8 cellular contexts compared by ENCODE assay signal in the genomic region with DNA sequence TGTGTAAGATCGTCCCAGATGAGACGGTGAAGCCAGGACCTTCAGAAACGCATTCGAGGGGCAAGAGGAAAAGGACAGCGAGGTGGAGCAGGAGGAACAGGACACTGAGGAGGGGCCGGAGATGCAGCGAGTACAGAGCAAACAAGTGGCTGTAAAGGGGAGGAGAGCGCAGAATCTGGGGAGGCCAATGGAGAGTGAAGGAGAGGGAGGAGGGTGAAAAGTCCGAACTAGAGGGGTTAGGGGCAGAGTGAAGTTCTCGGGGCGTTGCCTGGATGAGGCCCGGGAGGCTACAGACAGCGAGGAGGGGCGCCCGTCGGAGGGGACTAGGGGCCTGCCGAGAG. TPM values are rescaled to one million over a fixed set of nuclear protein-coding genes. Genes with fewer than 3 reads are reported as not detected.
DNase-seq lines count a peak whose midpoint lies in the region; ATAC-seq, FAIRE-seq and TF ChIP-seq lines count a peak whose summit lies in the region.

No MANE protein-coding gene starts in this region.

- intact Hi-C loops in ovary (cut with DNase I): no loop called here

- no peaks in the 10 kb centered on the region for H3K9me3 ChIP-seq in ES-I3 (ENCODE audit: control insufficient read depth, insufficient read depth, low read length)
- no peaks in the 10 kb centered on the region for H3K9me3 ChIP-seq in OCI-LY3 (ENCODE audit: insufficient read depth, low read length)
- no peaks in the 10 kb centered on the region for H3K9me3 ChIP-seq in H1 (ENCODE audit: insufficient read depth in 2 of 2, low read depth in 1 of 2, low read length in 1 of 2)
- no peaks in the 10 kb centered on the region for H3K9me3 ChIP-seq in neutrophil
- no peaks in the 10 kb centered on the region for H3K9me3 ChIP-seq in ovary

- H3K27ac ChIP-seq in OCI-LY3 (ENCODE audit: low read length) (no peak overlapping the region), H1 (ENCODE audit: low read depth, low read length) (peak overlapping the region; percentile 48; the same call in 1 of the 2 replicates), neutrophil (no peak overlapping the region), ovary (no peak overlapping the region)

- TF ChIP-seq POLR2A in H1 (IDR thresholded peaks at IDR 0.05; ENCODE audit: control extremely low read depth in 1 of 2, low read depth in 2 of 2, low read length in 2 of 2): no peak
- TF ChIP-seq POLR2A in ovary (IDR thresholded peaks at IDR 0.05): no peak

- CTCF ChIA-PET in H1 (lab: Charles Lee; ENCODE audit: partially characterized antibody): interaction anchor here (0.6 to 1.7 kb wide), 5 partner anchors 10 to 41 kb away, joined by 3 to 9 read pairs (median 3); no protein-coding TSS in a partner anchor

- H3K27me3 ChIP-seq in OCI-LY3 (ENCODE audit: low read depth, low read length) (no peaks in the 10 kb centered on the region), H1 (replicated peaks in 1 of 4; ENCODE audit: control insufficient read depth in 3 of 4, extremely low read depth in 1 of 4, insufficient read depth in 3 of 4, low read length in 3 of 4) (no peaks in the 10 kb centered on the region; a peak in 1 of 7 replicates), neutrophil (peaks cover 31% of the 10 kb centered on the region), ovary (no peaks in the 10 kb centered on the region)

- H3K23me2 ChIP-seq in H1 (ENCODE audit: low read depth, low read length): peaks cover 13% of the 10 kb centered on the region; the same call in 1 of the 2 replicates

- no peak overlapping the region for H2BK120ac ChIP-seq in H1 (replicated peaks; ENCODE audit: low read depth, low read length)

- H3K79me2 ChIP-seq in OCI-LY3 (ENCODE audit: low read length) (peaks cover 13% of the 10 kb centered on the region), H1 (ENCODE audit: control insufficient read depth in 1 of 2, insufficient read depth in 2 of 2, low read length in 2 of 2) (peaks cover 0 to 4% of the 10 kb centered on the region in 2 experiments; a peak in 1 of 4 replicates)

- H3K36me3 ChIP-seq in ES-I3 (ENCODE audit: insufficient read depth, low read length) (0 out of 2 replicates have a peak, but pooled peaks cover 2% of the 10 kb centered on the region), OCI-LY3 (replicated peaks; ENCODE audit: low read depth, low read length) (peaks cover 10% of the 10 kb centered on the region), H1 (ENCODE audit: control insufficient read depth in 2 of 4, insufficient read depth in 4 of 4, low read length in 3 of 4) (peaks cover 10 to 18% (median 14%) of the 10 kb centered on the region in 4 experiments; a peak in 6 of 8 replicates), neutrophil (no peaks in the 10 kb centered on the region), ovary (no peaks in the 10 kb centered on the region)

- H3K4ac ChIP-seq in H1 (replicated peaks; ENCODE audit: insufficient read length, low read depth, low read length): no peak overlapping the region

- H3K79me1 ChIP-seq in H1 (ENCODE audit: low read depth, low read length): 0 out of 2 replicates have a peak, but pooled peaks cover 5% of the 10 kb centered on the region

- no peak overlapping the region for H3K56ac ChIP-seq in H1 (replicated peaks; ENCODE audit: insufficient read length, low read depth, low read length)

- H2AK5ac ChIP-seq in H1 (ENCODE audit: low read depth, low read length): 0 out of 2 replicates have a peak overlapping the region, but pooled peaks have one; percentile 34

- H4K5ac ChIP-seq in H1 (ENCODE audit: insufficient read length, low read depth, low read length): peak overlapping the region; percentile 19

- no peaks in the 10 kb centered on the region for H4K20me1 ChIP-seq in OCI-LY3 (ENCODE audit: insufficient read depth, low read length)
- H4K20me1 ChIP-seq in H1 (replicated peaks in 1 of 2; ENCODE audit: control insufficient read depth in 1 of 2, insufficient read depth in 2 of 2, low read length in 2 of 2): peaks cover 9 to 11% of the 10 kb centered on the region in 2 experiments

- no peak overlapping the region for H2BK15ac ChIP-seq in H1 (ENCODE audit: low read length)

- no peaks in the 10 kb centered on the region for H3K4me1 ChIP-seq in ES-I3 (ENCODE audit: insufficient read depth, low read length)
- peaks cover 16% of the 10 kb centered on the region for H3K4me1 ChIP-seq in OCI-LY3 (ENCODE audit: low read length)
- H3K4me1 ChIP-seq in H1 (replicated peaks in 1 of 4; ENCODE audit: control insufficient read depth in 3 of 4, insufficient read depth in 4 of 4, low read length in 3 of 4): peaks cover 0 to 14% (median 6%) of the 10 kb centered on the region in 4 experiments; a peak in 6 of 7 replicates
- peaks cover 20 to 25% of the 10 kb centered on the region in 2 experiments for H3K4me1 ChIP-seq in neutrophil (ENCODE audit: control insufficient read depth in 1 of 2, insufficient read depth in 1 of 2, low read depth in 1 of 2, low read length in 1 of 2)
- peaks cover 3% of the 10 kb centered on the region for H3K4me1 ChIP-seq in ovary (ENCODE audit: insufficient read depth)

- no peak overlapping the region for H3K23ac ChIP-seq in H1 (ENCODE audit: insufficient read length)

- TF ChIP-seq CTCF in OCI-LY3 (IDR thresholded peaks at IDR 0.05; ENCODE audit: low read depth, low read length) (no peak), H1 (IDR thresholded peaks at IDR 0.05; ENCODE audit: control extremely low read depth in 1 of 3, insufficient read depth in 1 of 3, low read depth in 1 of 3, low read length in 3 of 3) (no peak), neutrophil (IDR thresholded peaks at IDR 0.05) (no peak), ovary (IDR thresholded peaks at IDR 0.05) (no peak)

- peak overlapping the region; percentile 68; the same call in 1 of the 2 replicates for H3K9ac ChIP-seq in ES-I3 (ENCODE audit: low read depth, low read length)
- peak overlapping the region; percentile 29; the same call in 1 of the 2 replicates for H3K9ac ChIP-seq in OCI-LY3 (ENCODE audit: low read length)
- H3K9ac ChIP-seq in H1 (replicated peaks in 1 of 4; ENCODE audit: extremely low read depth in 1 of 4, low read depth in 3 of 4, low read length in 3 of 4): peak overlapping the region in 1 of 4 experiments; percentile 13; a peak in 1 of 7 replicates

- no peak for TF ChIP-seq EP300 in H1 (IDR thresholded peaks at IDR 0.05; ENCODE audit: borderline replicate concordance in 1 of 2, low read depth in 2 of 2, low read length in 2 of 2)
- no peak for TF ChIP-seq EP300 in ovary (IDR thresholded peaks at IDR 0.05)

- peak overlapping the region; percentile 83 for H3K4me3 ChIP-seq in OCI-LY3 (ENCODE audit: low read length)
- H3K4me3 ChIP-seq in H1 (ENCODE audit: extremely low read depth in 1 of 4, insufficient read depth in 2 of 4, low read depth in 3 of 4, low read length in 4 of 4): peak overlapping the region; percentile 41 to 64 (median 52); a peak in 6 of 8 replicates
- peak overlapping the region; percentile 72 to 97 for H3K4me3 ChIP-seq in neutrophil (ENCODE audit: low read depth in 1 of 2, low read length in 1 of 2)
- no peak overlapping the region for H3K4me3 ChIP-seq in ovary

- H4K8ac ChIP-seq in H1 (ENCODE audit: extremely low read depth, insufficient read depth, low read length): 0 out of 2 replicates have a peak overlapping the region, but pooled peaks have one; percentile 63

- no peak for TF ChIP-seq RAD21 in H1 (IDR thresholded peaks at IDR 0.05 in 1 of 2, conservative IDR thresholded peaks at IDR 0.05 in 1 of 2; ENCODE audit: low read depth in 2 of 2, low read length in 2 of 2)

- peak overlapping the region; percentile 48; the same call in 1 of the 2 replicates for H3K18ac ChIP-seq in H1 (ENCODE audit: extremely low read depth, low read length)

- peak overlapping the region; percentile 35; the same call in 1 of the 2 replicates for H2AFZ ChIP-seq in OCI-LY3 (ENCODE audit: low read depth, low read length)
- no peak overlapping the region for H2AFZ ChIP-seq in H1 (ENCODE audit: low read length)

- peak overlapping the region; percentile 3; the same call in 1 of the 2 replicates for H2BK12ac ChIP-seq in H1 (ENCODE audit: low read depth, low read length)

- H2BK5ac ChIP-seq in H1 (ENCODE audit: low read depth, low read length): 0 out of 2 replicates have a peak overlapping the region, but pooled peaks have one; percentile 38

- H3K4me2 ChIP-seq in OCI-LY3 (ENCODE audit: low read length): peak overlapping the region; percentile 95
- H3K4me2 ChIP-seq in H1 (ENCODE audit: insufficient read depth in 1 of 2, low read depth in 2 of 2, low read length in 2 of 2): peak overlapping the region; percentile 89 to 95

- H4K91ac ChIP-seq in H1 (replicated peaks; ENCODE audit: insufficient read length, low read length): no peak overlapping the region

- FAIRE-seq in H1 (lab: Jason Lieb, UNC): no peak

- POLR2A ChIA-PET in H1 (lab: Charles Lee; ENCODE audit: partially characterized antibody): interaction anchor here (0.9 to 2.2 kb wide), 5 partner anchors 8 to 23 kb away, joined by 3 to 8 read pairs (median 5); a partner anchor contains a TSS

- DNase-seq in H1 (ENCODE audit: low read depth in 1 of 2, low spot score in 2 of 2): no peak
- no peak for DNase-seq in occipital lobe (lab: John Stamatoyannopoulos, UW)
- no peak for DNase-seq in ovary

- ATAC-seq in HG03196 (IDR thresholded peaks at IDR 0.05; ENCODE audit: unreplicated experiment) (no peak), GM21529 (IDR thresholded peaks at IDR 0.05; ENCODE audit: unreplicated experiment) (no peak)

- no peak overlapping the region for H3K14ac ChIP-seq in H1 (ENCODE audit: insufficient read length)

- no peak overlapping the region for H2BK20ac ChIP-seq in H1 (ENCODE audit: low read length)

- WGBS in H1 (ENCODE audit: extremely low coverage in 1 of 2, insufficient coverage in 1 of 2, insufficient read length in 1 of 2, insufficient replicate concordance in 2 of 2, low coverage in 1 of 2, low lambda C conversion rate in 2 of 2, missing lambda C conversion rate in 1 of 2), 2 experiments: 35% methylated on average over 16 of the region's 17 CpGs; no CpG with 5 or more reads in 1 of the 2 experiments
- WGBS in ovary, 3 donors: 14 to 21% (median 18%) methylated on average over 17 of the region's 17 CpGs

RNA-seq across cellular contexts. Expression of a gene that starts 8.8 kb away (rescaled TPM):
- total RNA-seq in H1 (2021; fragmentation: NEBNext Ultra II Directional; extraction: Animal tissue kit (Norgen Biotek cat#: 25700)): 34.4 and 37.7 TPM in 2 replicates
- polyA plus RNA-seq in H1 (2011; rRNA removed) (34.6 and 46.4 TPM in 2 replicates), ovary (10 to 100 TPM; 15.5 to 22.0 TPM)
- 38.7 TPM for polyA plus RNA-seq in H1 (2011; cell fraction: cytosol; rRNA removed)
- polyA plus RNA-seq in H1 (2011; cell fraction: nucleus; rRNA removed): 145 TPM
- 34.0 to 37.8 TPM (median 35.7 TPM) in 4 replicates for polyA plus RNA-seq in H1 (2012, experiment 1 of 2)
- 30.2 TPM for polyA plus RNA-seq in H1 (2012, experiment 2 of 2)
- polyA plus RNA-seq in H1 (2013, experiment 1 of 2): 29.8 TPM
- polyA plus RNA-seq in H1 (2013, experiment 2 of 2): 22.9 TPM
- 31.1 and 39.8 TPM in 2 replicates for polyA minus RNA-seq in H1 (2011; rRNA and poly(A)+ RNA removed)
- 18.9 TPM for polyA minus RNA-seq in H1 (2011; cell fraction: cytosol; rRNA and poly(A)+ RNA removed)
- polyA minus RNA-seq in H1 (2011; cell fraction: nucleus; rRNA and poly(A)+ RNA removed): 43.9 TPM
- total RNA-seq in occipital lobe (24.3 TPM), ovary (10 to 100 TPM; 13.6 to 35.3 (median 22.5) TPM)

RNA-seq across cellular contexts. Expression of a gene that starts 14.9 kb away (rescaled TPM):
- total RNA-seq in H1 (2021; fragmentation: NEBNext Ultra II Directional; extraction: Animal tissue kit (Norgen Biotek cat#: 25700)): 51.1 and 54.5 TPM in 2 replicates
- 59.6 and 75.4 TPM in 2 replicates for polyA plus RNA-seq in H1 (2011; rRNA removed)
- polyA plus RNA-seq in H1 (2011; cell fraction: cytosol; rRNA removed): 53.2 TPM
- 35.8 TPM for polyA plus RNA-seq in H1 (2011; cell fraction: nucleus; rRNA removed)
- 62.8 to 79.1 TPM (median 67.2 TPM) in 4 replicates for polyA plus RNA-seq in H1 (2012, experiment 1 of 2)
- 42.2 TPM for polyA plus RNA-seq in H1 (2012, experiment 2 of 2)
- 28.1 TPM for polyA plus RNA-seq in H1 (2013, experiment 1 of 2)
- polyA plus RNA-seq in H1 (2013, experiment 2 of 2): 37.2 TPM
- polyA minus RNA-seq in H1 (2011; rRNA and poly(A)+ RNA removed): 11.2 and 14.4 TPM in 2 replicates
- polyA minus RNA-seq in H1 (2011; cell fraction: cytosol; rRNA and poly(A)+ RNA removed): 20.5 TPM
- 13.1 TPM for polyA minus RNA-seq in H1 (2011; cell fraction: nucleus; rRNA and poly(A)+ RNA removed)
- 4.7 TPM for total RNA-seq in occipital lobe
- total RNA-seq in ovary: 10 to 100 TPM; 10.2 to 30.4 (median 17.0) TPM
- polyA plus RNA-seq in ovary: 10 to 100 TPM in 1 of 2 donors, 1 to 10 TPM in 1; 2.1 to 15.9 TPM

RNA-seq across cellular contexts. Expression of a gene that starts 24.4 kb away (rescaled TPM):
- total RNA-seq in H1 (2021; fragmentation: NEBNext Ultra II Directional; extraction: Animal tissue kit (Norgen Biotek cat#: 25700)): not detected in 2 replicates
- polyA plus RNA-seq in H1 (2011; rRNA removed) (0.08 and 0.14 TPM in 2 replicates), ovary (under 1 TPM in 1 of 2 donors, not detected in 1; 0.85 TPM)
- 0.09 TPM for polyA plus RNA-seq in H1 (2011; cell fraction: cytosol; rRNA removed)
- polyA plus RNA-seq in H1 (2011; cell fraction: nucleus; rRNA removed): 0.39 TPM
- 0.08 to 0.15 TPM (median 0.14 TPM) in 3 of 4 replicates, not detected in the other for polyA plus RNA-seq in H1 (2012, experiment 1 of 2)
- not detected for polyA plus RNA-seq in H1 (2012, experiment 2 of 2)
- 0.16 TPM for polyA plus RNA-seq in H1 (2013, experiment 1 of 2)
- 0.07 TPM for polyA plus RNA-seq in H1 (2013, experiment 2 of 2)
- polyA minus RNA-seq in H1 (2011; rRNA and poly(A)+ RNA removed): not detected in 2 replicates
- polyA minus RNA-seq in H1 (2011; cell fraction: cytosol; rRNA and poly(A)+ RNA removed): not detected
- not detected for polyA minus RNA-seq in H1 (2011; cell fraction: nucleus; rRNA and poly(A)+ RNA removed)
- total RNA-seq in occipital lobe (0.16 TPM), ovary (under 1 TPM; 0.46 to 0.88 (median 0.66) TPM)

RNA-seq across cellular contexts. Expression of a gene that starts 27.2 kb away (rescaled TPM):
- total RNA-seq in H1 (2021; fragmentation: NEBNext Ultra II Directional; extraction: Animal tissue kit (Norgen Biotek cat#: 25700)): 36.5 and 36.7 TPM in 2 replicates
- 45.2 and 77.7 TPM in 2 replicates for polyA plus RNA-seq in H1 (2011; rRNA removed)
- polyA plus RNA-seq in H1 (2011; cell fraction: cytosol; rRNA removed): 52.3 TPM
- polyA plus RNA-seq in H1 (2011; cell fraction: nucleus; rRNA removed): 67.6 TPM
- 15.0 to 30.0 TPM (median 26.4 TPM) in 4 replicates for polyA plus RNA-seq in H1 (2012, experiment 1 of 2)
- 25.5 TPM for polyA plus RNA-seq in H1 (2012, experiment 2 of 2)
- polyA plus RNA-seq in H1 (2013, experiment 1 of 2): 27.5 TPM
- 26.7 TPM for polyA plus RNA-seq in H1 (2013, experiment 2 of 2)
- 4.1 and 7.6 TPM in 2 replicates for polyA minus RNA-seq in H1 (2011; rRNA and poly(A)+ RNA removed)
- polyA minus RNA-seq in H1 (2011; cell fraction: cytosol; rRNA and poly(A)+ RNA removed): 21.9 TPM
- polyA minus RNA-seq in H1 (2011; cell fraction: nucleus; rRNA and poly(A)+ RNA removed): 36.6 TPM
- 7.0 TPM for total RNA-seq in occipital lobe
- 10 to 100 TPM; 11.4 to 45.1 (median 17.0) TPM for total RNA-seq in ovary
- 10 to 100 TPM in 1 of 2 donors, 1 to 10 TPM in 1; 1.8 to 19.4 TPM for polyA plus RNA-seq in ovary
